Comparison of ENCODE assay signal across 8 cellular contexts in the genomic region with DNA sequence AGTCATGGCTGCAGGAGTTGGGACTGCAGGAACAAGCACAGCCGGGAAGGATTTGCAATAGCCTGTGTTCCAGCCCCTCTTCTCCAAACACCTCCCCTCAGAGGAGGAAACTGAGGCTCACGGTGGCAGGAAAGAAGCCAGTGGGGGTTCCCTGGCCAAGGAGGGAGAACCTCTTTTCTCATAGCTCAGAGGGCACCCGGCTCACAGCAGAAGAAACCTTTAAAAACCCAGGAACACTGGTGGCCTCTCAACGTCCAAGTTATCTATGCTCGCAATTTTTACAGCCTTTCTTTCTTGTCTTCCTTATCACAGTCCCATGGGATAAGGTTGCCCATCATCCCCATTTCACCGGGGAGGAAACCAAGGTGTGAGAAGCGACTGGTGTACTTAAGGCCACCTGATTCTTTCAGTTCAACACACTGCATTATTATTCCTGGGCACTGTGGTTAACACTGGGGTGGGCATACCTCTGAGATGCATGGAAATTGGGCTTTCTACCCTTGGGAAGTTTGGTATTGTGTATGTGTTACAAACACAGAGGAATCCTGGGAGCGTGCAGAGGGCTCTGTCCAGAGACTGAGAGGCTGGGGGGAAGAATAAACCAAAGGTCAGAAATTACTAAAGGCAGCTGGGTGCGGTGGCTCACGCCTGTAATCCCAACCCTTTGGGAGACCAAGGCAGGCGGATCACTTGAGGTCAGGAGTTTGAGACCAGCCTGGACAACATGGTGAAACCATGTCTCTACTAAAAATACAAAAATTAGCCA. TPM values are rescaled to one million over a fixed set of nuclear protein-coding genes. Genes with fewer than 3 reads are reported as not detected.
DNase-seq lines count a peak whose midpoint lies in the region; ATAC-seq and TF ChIP-seq lines count a peak whose summit lies in the region.

No MANE protein-coding gene starts in this region.

- no peak for ATAC-seq in left cardiac atrium
- no peak for ATAC-seq in central memory CD8-positive, alpha-beta T cell (replicated peaks; ENCODE audit: extremely low read depth, poor library complexity, severe bottlenecking)
- ATAC-seq in upper lobe of right lung: no peak
- ATAC-seq in GM21526 (IDR thresholded peaks at IDR 0.05; ENCODE audit: low FRiP score, unreplicated experiment): no peak

- H3K9me3 Mint-ChIP-seq in central memory CD8-positive, alpha-beta T cell: no peaks in the 10 kb centered on the region

- no peak for DNase-seq in cardiac muscle cell (ENCODE audit: low read depth in 1 of 2, low spot score in 1 of 2)
- no peak for DNase-seq in left cardiac atrium
- no peak for DNase-seq in central memory CD8-positive, alpha-beta T cell (ENCODE audit: low spot score in 2 of 2)
- DNase-seq in upper lobe of right lung: no peak
- DNase-seq in COLO829 (ENCODE audit: low spot score): no peak
- no peak for DNase-seq in T1000 (lab: John Stamatoyannopoulos, UW)

- H3K27me3 Mint-ChIP-seq in central memory CD8-positive, alpha-beta T cell: peaks cover 34% of the 10 kb centered on the region

- peaks cover 11% of the 10 kb centered on the region for H3K4me1 Mint-ChIP-seq in central memory CD8-positive, alpha-beta T cell

- H3K4me3 ChIP-seq in cardiac muscle cell: peak overlapping the region; percentile 97
- peak overlapping the region; percentile 80 for H3K4me3 ChIP-seq in mesodermal cell (ENCODE audit: extremely low read depth, insufficient read depth, low read length, poor library complexity, severe bottlenecking)
- peak overlapping the region; percentile 92 for H3K4me3 ChIP-seq in upper lobe of right lung

- no peak overlapping the region for H3K27ac Mint-ChIP-seq in central memory CD8-positive, alpha-beta T cell (ENCODE audit: low read depth)

- H3K36me3 Mint-ChIP-seq in central memory CD8-positive, alpha-beta T cell (ENCODE audit: insufficient read depth): peaks cover 4% of the 10 kb centered on the region

- peaks cover 10% of the 10 kb centered on the region for H3K4me1 ChIP-seq in cardiac muscle cell (ENCODE audit: low read depth)
- peaks cover 6% of the 10 kb centered on the region for H3K4me1 ChIP-seq in mesodermal cell (ENCODE audit: control insufficient read depth, insufficient read depth, low read length, poor library complexity, severe bottlenecking)
- H3K4me1 ChIP-seq in upper lobe of right lung: peaks cover 8% of the 10 kb centered on the region

- peak overlapping the region; percentile 80 for H3K4me3 Mint-ChIP-seq in central memory CD8-positive, alpha-beta T cell

- 64 to 75% methylated on average over 8 of the region's 11 CpGs for WGBS in mesodermal cell (ENCODE audit: insufficient coverage in 2 of 2), 2 experiments

- peaks cover 10% of the 10 kb centered on the region for H3K36me3 ChIP-seq in cardiac muscle cell
- H3K36me3 ChIP-seq in mesodermal cell (ENCODE audit: control insufficient read depth, insufficient read depth, low read length): peaks cover 27% of the 10 kb centered on the region
- peaks cover 4% of the 10 kb centered on the region for H3K36me3 ChIP-seq in upper lobe of right lung

- intact Hi-C loops in left cardiac atrium (cut with DNase I) (loop anchor here in 1 of 2 donors (1.0 kb wide), 1 partner anchor 18 kb away; no protein-coding TSS in a partner anchor), upper lobe of right lung (cut with DNase I) (no loop called here)

- H3K27ac ChIP-seq in cardiac muscle cell: peak overlapping the region; percentile 89
- peak overlapping the region; percentile 71 for H3K27ac ChIP-seq in mesodermal cell (ENCODE audit: low read depth, low read length, severe bottlenecking)
- peak overlapping the region; percentile 92 for H3K27ac ChIP-seq in upper lobe of right lung

- no peaks in the 10 kb centered on the region for H3K9me3 ChIP-seq in cardiac muscle cell (ENCODE audit: low read depth)
- H3K9me3 ChIP-seq in mesodermal cell (ENCODE audit: control insufficient read depth, low read length): no peaks in the 10 kb centered on the region
- no peaks in the 10 kb centered on the region for H3K9me3 ChIP-seq in upper lobe of right lung

- H3K27me3 ChIP-seq in cardiac muscle cell (no peaks in the 10 kb centered on the region), upper lobe of right lung (no peaks in the 10 kb centered on the region)

- TF ChIP-seq CTCF in cardiac muscle cell (IDR thresholded peaks at IDR 0.05; ENCODE audit: low read depth, low read length) (no peak), upper lobe of right lung (IDR thresholded peaks at IDR 0.05) (no peak)

RNA-seq across cellular contexts. Expression of a gene that starts 0.8 kb away (rescaled TPM):
- 41.7 and 50.9 TPM in 2 replicates for total RNA-seq in cardiac muscle cell
- polyA plus RNA-seq in cardiac muscle cell: 20.1 and 22.2 TPM in 2 replicates
- 10 to 100 TPM; 16.6 to 28.3 TPM for total RNA-seq in left cardiac atrium
- 19.6 TPM for polyA plus RNA-seq in mesodermal cell (2013, experiment 1 of 2)
- polyA plus RNA-seq in mesodermal cell (2013, experiment 2 of 2): 18.7 TPM
- 13.3 TPM for total RNA-seq in upper lobe of right lung

RNA-seq across cellular contexts. Expression of a gene that starts 25.7 kb away (rescaled TPM):
- total RNA-seq in cardiac muscle cell (91.8 and 104 TPM in 2 replicates), left cardiac atrium (10 to 100 TPM; 41.2 to 72.1 TPM), upper lobe of right lung (93.6 TPM)
- 64.5 and 76.3 TPM in 2 replicates for polyA plus RNA-seq in cardiac muscle cell
- 77.9 TPM for polyA plus RNA-seq in mesodermal cell (2013, experiment 1 of 2)
- 66.5 TPM for polyA plus RNA-seq in mesodermal cell (2013, experiment 2 of 2)

RNA-seq across cellular contexts. Expression of a gene that starts 25.9 kb away (rescaled TPM):
- total RNA-seq in cardiac muscle cell: 7.1 and 9.1 TPM in 2 replicates
- polyA plus RNA-seq in cardiac muscle cell: 7.4 and 16.4 TPM in 2 replicates
- 1 to 10 TPM in 1 of 2 donors, under 1 TPM in 1; 0.52 to 1.1 TPM for total RNA-seq in left cardiac atrium
- polyA plus RNA-seq in mesodermal cell (2013, experiment 1 of 2): 4.5 TPM
- 5.3 TPM for polyA plus RNA-seq in mesodermal cell (2013, experiment 2 of 2)
- total RNA-seq in upper lobe of right lung: 5.5 TPM

RNA-seq across cellular contexts. Expression of a gene that starts 39.6 kb away (rescaled TPM):
- total RNA-seq in cardiac muscle cell (29.7 and 35.1 TPM in 2 replicates), left cardiac atrium (10 to 100 TPM; 17.8 to 18.6 TPM), upper lobe of right lung (26.0 TPM)
- polyA plus RNA-seq in cardiac muscle cell: 52.1 and 57.0 TPM in 2 replicates
- polyA plus RNA-seq in mesodermal cell (2013, experiment 1 of 2): 32.7 TPM
- polyA plus RNA-seq in mesodermal cell (2013, experiment 2 of 2): 27.0 TPM
